ENCODE assay signal across 19 cellular contexts in genomic region chr1:87201768-87202167, GRCh38.
A peak's percentile ranks its signal among the peaks of the same experiment; 100 is the strongest.
DNase-seq lines count a peak whose midpoint lies in the region; ATAC-seq and TF ChIP-seq lines count a peak whose summit lies in the region.
"Had no signal": no experiment of that assay in that cellular context is flagged by ENCODE, and none has a peak within 500 bp of the region (broad histone marks: within the 10 kb centered on the region; RNA-seq: fewer than 3 reads in every experiment).

No MANE protein-coding gene starts in this region.

- H3K4me3 ChIP-seq in mucosa of descending colon, result no peak overlapping the region
- H3K4me3 ChIP-seq: SJSA1 had no signal

- DNase-seq in NCI-H748 (lab: John Stamatoyannopoulos, UW; ENCODE audit: unreplicated experiment) (peak; percentile 45), NCI-H748 treated with DMSO at 0.1 percent for 48 hours (lab: John Stamatoyannopoulos, UW) (no peak), NCI-H510A (lab: John Stamatoyannopoulos, UW) (peak; percentile 75), ecto neural progenitor cell (ENCODE audit: low spot score) (peak; percentile 29), type B pancreatic cell (ENCODE audit: extremely low spot score, unreplicated experiment) (no peak), NCI-H446 (lab: John Stamatoyannopoulos, UW) (no peak), mucosa of descending colon (no peak)
- DNase-seq in activated CD8-positive, alpha-beta T cell treated with anti-CD3 and anti-CD28 coated beads, Interleukin-2, amount 10 ng/mL, durations not matched to agents 7 days and 5 days, result no peak
- DNase-seq: AML-193; CD8-positive, alpha-beta memory T cell; DMS 273 treated with DMSO at 0.1 percent for 48 hours; Karpas-422; NCI-H1092; NCI-H1417 treated with DMSO at 0.1 percent for 48 hours; NCI-H187 treated with DMSO at 0.1 percent for 48 hours; PC-3; T-helper 2 cell had no signal

- peaks cover 26% of the 10 kb centered on the region for H3K4me1 Mint-ChIP-seq in type B pancreatic cell (ENCODE audit: unreplicated experiment)
- H3K4me1 Mint-ChIP-seq in activated CD8-positive, alpha-beta T cell treated with anti-CD3 and anti-CD28 coated beads, Interleukin-2, amount 10 ng/mL, durations not matched to agents 7 days and 5 days (ENCODE audit: low read depth), result peaks cover 7% of the 10 kb centered on the region

- no peaks in the 10 kb centered on the region for H3K4me1 ChIP-seq in mucosa of descending colon (ENCODE audit: low read depth)
- H3K4me1 ChIP-seq: SJSA1 had no signal

- peak overlapping the region; percentile 75 for H3K27ac Mint-ChIP-seq in type B pancreatic cell
- H3K27ac Mint-ChIP-seq in activated CD8-positive, alpha-beta T cell treated with anti-CD3 and anti-CD28 coated beads, Interleukin-2, amount 10 ng/mL, durations not matched to agents 7 days and 5 days, result no peak overlapping the region
- H3K27ac Mint-ChIP-seq: CD8-positive, alpha-beta memory T cell had no signal

- no peak for TF ChIP-seq CTCF in type B pancreatic cell (conservative IDR thresholded peaks at IDR 0.05)
- TF ChIP-seq CTCF in mucosa of descending colon (IDR thresholded peaks at IDR 0.05), result no peak

- no peaks in the 10 kb centered on the region for H3K36me3 Mint-ChIP-seq in type B pancreatic cell
- H3K36me3 Mint-ChIP-seq in activated CD8-positive, alpha-beta T cell treated with anti-CD3 and anti-CD28 coated beads, Interleukin-2, amount 10 ng/mL, durations not matched to agents 7 days and 5 days (ENCODE audit: low read depth), result no peaks in the 10 kb centered on the region
- H3K36me3 Mint-ChIP-seq: CD8-positive, alpha-beta memory T cell had no signal

- intact Hi-C loops in mucosa of descending colon (cut with DNase I, micrococcal nuclease), result no loop called here

- peaks cover 5% of the 10 kb centered on the region for H3K27me3 Mint-ChIP-seq in type B pancreatic cell
- peaks cover 42% of the 10 kb centered on the region for H3K27me3 Mint-ChIP-seq in activated CD8-positive, alpha-beta T cell treated with anti-CD3 and anti-CD28 coated beads, Interleukin-2, amount 10 ng/mL, durations not matched to agents 7 days and 5 days (ENCODE audit: low read depth)

- CTCF ChIA-PET in activated CD8-positive, alpha-beta T cell treated with anti-CD3 and anti-CD28 coated beads, Interleukin-2, amount 10 ng/mL, durations not matched to agents 7 days and 5 days (lab: Charles Lee), result no interaction called here

- no peaks in the 10 kb centered on the region for H3K9me3 Mint-ChIP-seq in type B pancreatic cell
- H3K9me3 Mint-ChIP-seq in activated CD8-positive, alpha-beta T cell treated with anti-CD3 and anti-CD28 coated beads, Interleukin-2, amount 10 ng/mL, durations not matched to agents 7 days and 5 days (ENCODE audit: insufficient read depth), result no peaks in the 10 kb centered on the region

- no peak for ATAC-seq in activated CD8-positive, alpha-beta T cell treated with anti-CD3 and anti-CD28 coated beads, Interleukin-2, amount 10 ng/mL, durations not matched to agents 7 days and 5 days
- no peak for ATAC-seq in mucosa of descending colon
- ATAC-seq: PC-3, Right ventricle myocardium inferior had no signal

- H3K4me3 Mint-ChIP-seq in type B pancreatic cell, result no peak overlapping the region
- no peak overlapping the region for H3K4me3 Mint-ChIP-seq in activated CD8-positive, alpha-beta T cell treated with anti-CD3 and anti-CD28 coated beads, Interleukin-2, amount 10 ng/mL, durations not matched to agents 7 days and 5 days

- no peaks in the 10 kb centered on the region for H3K36me3 ChIP-seq in mucosa of descending colon (ENCODE audit: low read depth)
- H3K36me3 ChIP-seq: SJSA1 had no signal

- POLR2A ChIA-PET in activated CD8-positive, alpha-beta T cell treated with anti-CD3 and anti-CD28 coated beads, Interleukin-2, amount 10 ng/mL, durations not matched to agents 7 days and 5 days (lab: Charles Lee), result no interaction called here

- H3K9me3 ChIP-seq in mucosa of descending colon, result no peaks in the 10 kb centered on the region
- H3K9me3 ChIP-seq: SJSA1 had no signal

Comparison
In these comparisons a context has a peak if more than half of its experiments do, and no peak if none do; other contexts are left out.
1. DNase-seq: peak in NCI-H748 (single experiment), NCI-H510A (single experiment) and ecto neural progenitor cell (single experiment); none in NCI-H748 treated with DMSO at 0.1 percent for 48 hours (single experiment), type B pancreatic cell (single experiment), NCI-H446 (0 of 2), activated CD8-positive, alpha-beta T cell treated with anti-CD3 and anti-CD28 coated beads, Interleukin-2, amount 10 ng/mL, durations not matched to agents 7 days and 5 days (single experiment) and mucosa of descending colon (0 of 3).